ENCODE assay signal across 2 cellular contexts in genomic region chr2:55720417-55720816, GRCh38.
TF ChIP-seq lines count a peak whose summit lies in the region.

No MANE protein-coding gene starts in this region.

TF ChIP-seq in GM23338, 12 proteins besides CTCF, POLR2A, EP300 and RAD21 (continued from another document):
- TF ChIP-seq ZNF462 (CRISPR knock-in tag; IDR thresholded peaks at IDR 0.05) (no peak), REST (IDR thresholded peaks at IDR 0.05; ENCODE audit: unreplicated experiment) (no peak), CREB1 (CRISPR knock-in tag; IDR thresholded peaks at IDR 0.05; ENCODE audit: low read depth) (no peak), EZH2 (IDR thresholded peaks at IDR 0.05; ENCODE audit: low read depth, unreplicated experiment) (no peak), ETS1 (IDR thresholded peaks at IDR 0.05) (no peak), EZH2phosphoT487 (IDR thresholded peaks at IDR 0.05; ENCODE audit: unreplicated experiment) (no peak)

TF ChIP-seq in SK-N-SH treated with all-trans-retinoic acid at 6 μM for 48 hours, 23 proteins besides CTCF, POLR2A, EP300 and RAD21 (continued from another document):
- TF ChIP-seq PATZ1 (CRISPR knock-in tag; IDR thresholded peaks at IDR 0.05; ENCODE audit: borderline replicate concordance), result no peak
- no peak for TF ChIP-seq CSRNP3 (CRISPR knock-in tag; IDR thresholded peaks at IDR 0.05)
- no peak for TF ChIP-seq TOX (CRISPR knock-in tag; IDR thresholded peaks at IDR 0.05; ENCODE audit: borderline replicate concordance)
- TF ChIP-seq CSDC2 (CRISPR knock-in tag; IDR thresholded peaks at IDR 0.05), result no peak
- TF ChIP-seq RARB (CRISPR knock-in tag; IDR thresholded peaks at IDR 0.05), result no peak
- TF ChIP-seq ZC3H10 (CRISPR knock-in tag; IDR thresholded peaks at IDR 0.05), result no peak
- no peak for TF ChIP-seq POU6F1 (CRISPR knock-in tag; IDR thresholded peaks at IDR 0.05; ENCODE audit: borderline replicate concordance, low read depth)
- TF ChIP-seq ARNTL (CRISPR knock-in tag; IDR thresholded peaks at IDR 0.05; ENCODE audit: borderline replicate concordance, low read depth), result no peak
- no peak for TF ChIP-seq ZNF565 (CRISPR knock-in tag; conservative IDR thresholded peaks at IDR 0.05; ENCODE audit: low read depth)
- TF ChIP-seq CREB5 (CRISPR knock-in tag; IDR thresholded peaks at IDR 0.05; ENCODE audit: low read depth), result no peak
- no peak for TF ChIP-seq BACH2 (CRISPR knock-in tag; IDR thresholded peaks at IDR 0.05; ENCODE audit: borderline replicate concordance)
- TF ChIP-seq ESRRG (CRISPR knock-in tag; IDR thresholded peaks at IDR 0.05), result no peak
